ENCODE assay signal across 10 cellular contexts in the genomic region with DNA sequence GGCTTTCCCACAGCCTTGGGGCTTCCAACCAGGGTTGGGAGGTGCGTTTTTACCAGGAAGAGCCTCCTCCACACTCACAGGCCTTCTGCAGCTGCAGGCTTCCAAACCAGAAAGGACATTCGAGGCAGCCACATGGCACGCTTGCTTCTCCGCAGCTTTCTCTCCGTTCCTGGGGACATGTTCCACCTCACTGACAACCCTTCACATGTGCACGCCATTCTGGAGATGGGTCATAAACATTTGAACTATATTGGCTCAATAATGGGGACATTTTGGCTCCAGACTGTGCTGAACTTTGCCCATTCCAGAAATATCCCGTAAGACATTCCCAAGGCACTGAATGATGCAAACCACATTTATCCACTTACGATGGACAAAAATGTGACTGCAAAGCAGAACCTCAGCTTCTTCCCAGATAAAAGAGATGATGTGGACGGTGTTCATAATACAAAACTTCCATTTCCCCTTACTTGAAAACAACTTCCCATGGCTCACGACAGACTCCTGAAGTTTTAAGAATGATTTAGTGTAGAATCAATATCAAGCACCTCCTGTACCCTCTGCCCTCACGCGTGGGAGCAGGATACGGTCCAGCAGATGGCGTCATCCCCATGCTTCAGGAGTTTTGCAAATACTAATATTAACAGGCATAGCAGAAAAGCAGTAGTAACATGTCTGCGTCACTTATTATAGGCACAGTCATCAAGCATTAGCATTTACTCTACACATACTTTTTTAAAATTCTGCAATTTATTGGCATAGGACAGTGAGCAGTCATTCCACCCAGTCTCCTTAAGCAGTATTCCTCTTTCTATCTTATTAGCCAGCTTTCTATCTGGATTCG. TPM values are rescaled to one million over a fixed set of nuclear protein-coding genes. Genes with fewer than 3 reads are reported as not detected.
A peak's percentile ranks its signal among the peaks of the same experiment; 100 is the strongest.
DNase-seq lines count a peak whose midpoint lies in the region; ATAC-seq and TF ChIP-seq lines count a peak whose summit lies in the region.
"Had no signal": no experiment of that assay in that cellular context is flagged by ENCODE, and none has a peak within 500 bp of the region (broad histone marks: within the 10 kb centered on the region; RNA-seq: fewer than 3 reads in every experiment).

No MANE protein-coding gene starts in this region.

- H3K18ac ChIP-seq in mesenchymal stem cell (ENCODE audit: low read depth in 1 of 2, low read length in 2 of 2) = no peak overlapping the region

- no peak overlapping the region for H3K4me2 ChIP-seq in Karpas-422 (ENCODE audit: low read depth, low read length, poor library complexity, severe bottlenecking)
- H3K4me2 ChIP-seq in mesenchymal stem cell (ENCODE audit: low read length, poor library complexity, severe bottlenecking) = no peak overlapping the region

- WGBS in mesenchymal stem cell = 73% methylated on average over 16 of the region's 16 CpGs

- H3K9ac ChIP-seq in Karpas-422 (ENCODE audit: low read length) = no peak overlapping the region
- peak overlapping the region; percentile 79 for H3K9ac ChIP-seq in mesenchymal stem cell (ENCODE audit: low read length)

- H3K4ac ChIP-seq in mesenchymal stem cell (ENCODE audit: low read depth in 1 of 2, low read length in 2 of 2) = no peak overlapping the region

- H3K14ac ChIP-seq in mesenchymal stem cell (ENCODE audit: low read length in 2 of 2) = no peak overlapping the region

- H3K4me3 ChIP-seq in Karpas-422 (ENCODE audit: low read length) (no peak overlapping the region), choroid plexus epithelial cell (ENCODE audit: low read depth, low read length) (no peak overlapping the region), mesenchymal stem cell (ENCODE audit: insufficient read depth in 1 of 2, low read depth in 1 of 2, low read length in 2 of 2) (peak overlapping the region in 1 of 2 experiments; percentile 52)

- H3K79me2 ChIP-seq in Karpas-422 (ENCODE audit: low read length) = no peaks in the 10 kb centered on the region

- no peak overlapping the region for H2AK5ac ChIP-seq in mesenchymal stem cell (ENCODE audit: low read length, severe bottlenecking)

- H4K91ac ChIP-seq in mesenchymal stem cell (ENCODE audit: low read length) = no peak overlapping the region

- no peaks in the 10 kb centered on the region for H3K9me2 ChIP-seq in Karpas-422 (replicated peaks; ENCODE audit: insufficient read depth, low read length)

- no peaks in the 10 kb centered on the region for H3K9me3 ChIP-seq in Karpas-422 (ENCODE audit: low read length)
- H3K9me3 ChIP-seq in mesenchymal stem cell (ENCODE audit: control insufficient read depth, low read length) = no peaks in the 10 kb centered on the region

- H3K36me3 ChIP-seq in Karpas-422 (ENCODE audit: insufficient read depth, low read length) (no peaks in the 10 kb centered on the region), mesenchymal stem cell (ENCODE audit: control insufficient read depth in 1 of 2, insufficient read depth in 2 of 2, low read depth in 1 of 2, low read length in 2 of 2) (no peaks in the 10 kb centered on the region)

- no peak overlapping the region for H2BK15ac ChIP-seq in mesenchymal stem cell (ENCODE audit: low read depth, poor library complexity, severe bottlenecking)

- H3K4me1 ChIP-seq in Karpas-422 (ENCODE audit: low read length) = no peaks in the 10 kb centered on the region
- H3K4me1 ChIP-seq in mesenchymal stem cell (ENCODE audit: control insufficient read depth, insufficient read depth, low read depth, low read length) = no peaks in the 10 kb centered on the region

- TF ChIP-seq CTCF in C4-2B (conservative IDR thresholded peaks at IDR 0.05) = peak; percentile 49
- peak; percentile 57 for TF ChIP-seq CTCF in choroid plexus epithelial cell (conservative IDR thresholded peaks at IDR 0.05; ENCODE audit: low read depth, low read length)

- no peak overlapping the region for H2AFZ ChIP-seq in Karpas-422 (ENCODE audit: low read length)
- no peak overlapping the region for H2AFZ ChIP-seq in mesenchymal stem cell (ENCODE audit: low read depth, low read length)

- H3K27ac ChIP-seq in C4-2B = no peak overlapping the region; the same call in 1 of the 2 replicates
- H3K27ac ChIP-seq in Karpas-422 (ENCODE audit: low read length) = no peak overlapping the region
- H3K27ac ChIP-seq in mesenchymal stem cell (ENCODE audit: low read length, poor library complexity, severe bottlenecking) = no peak overlapping the region

- H4K20me1 ChIP-seq in Karpas-422 (ENCODE audit: insufficient read depth, low read depth, low read length) = no peaks in the 10 kb centered on the region

- no peak overlapping the region for H2BK12ac ChIP-seq in mesenchymal stem cell (ENCODE audit: low read length in 2 of 2)

- H2BK5ac ChIP-seq in mesenchymal stem cell (ENCODE audit: low read depth, low read length, poor library complexity, severe bottlenecking) = no peak overlapping the region

- no peak overlapping the region for H2BK120ac ChIP-seq in mesenchymal stem cell (ENCODE audit: low read depth, low read length)

- no peak overlapping the region for H3K23ac ChIP-seq in mesenchymal stem cell (ENCODE audit: low read length in 2 of 2)

- ATAC-seq in GM21381 (IDR thresholded peaks at IDR 0.05; ENCODE audit: unreplicated experiment) = no peak

- H3K27me3 ChIP-seq in Karpas-422 (ENCODE audit: low read length) = no peaks in the 10 kb centered on the region
- peaks cover 0 to 10% of the 10 kb centered on the region in 2 experiments for H3K27me3 ChIP-seq in mesenchymal stem cell (ENCODE audit: control insufficient read depth in 1 of 2, insufficient read depth in 1 of 2, low read length in 2 of 2)

- H4K8ac ChIP-seq in mesenchymal stem cell (ENCODE audit: low read length) = no peak overlapping the region

- no peaks in the 10 kb centered on the region for H3K79me1 ChIP-seq in mesenchymal stem cell (replicated peaks; ENCODE audit: low read length, poor library complexity, severe bottlenecking)

- DNase-seq in Karpas-422 (peak; percentile 45), choroid plexus epithelial cell (ENCODE audit: low read depth) (peak; percentile 50), mesenchymal stem cell (no peak), NCI-H187 (lab: John Stamatoyannopoulos, UW) (no peak), hippocampal formation (lab: John Stamatoyannopoulos, UW) (no peak)
- no peak for DNase-seq in stimulated activated CD4-positive, alpha-beta T cell treated with anti-CD3 and anti-CD28 coated beads, Interleukin-1b, Interleukin-23, amount 100 ng/mL, for 48 hours
- DNase-seq: islet precursor cell, NCI-H187 treated with DMSO at 0.1 percent for 48 hours had no signal

RNA-seq across cellular contexts. Expression of gene FOXF2, which starts 25.4 kb away (rescaled TPM):
- total RNA-seq in Karpas-422 (2014; rRNA removed; shearing (Covaris generic); ENCODE audit: low replicate concordance) = not detected in 2 replicates
- 0.50 TPM for polyA plus RNA-seq in mesenchymal stem cell (2013, experiment 1 of 2)
- 0.33 TPM for polyA plus RNA-seq in mesenchymal stem cell (2013, experiment 2 of 2)

RNA-seq across cellular contexts. Expression of gene FOXQ1, which starts 52.1 kb away (rescaled TPM):
- total RNA-seq in Karpas-422 (2014; rRNA removed; shearing (Covaris generic); ENCODE audit: low replicate concordance) = not detected in 2 replicates
- polyA plus RNA-seq in mesenchymal stem cell (2013, experiment 1 of 2) = 0.21 TPM
- 0.19 TPM for polyA plus RNA-seq in mesenchymal stem cell (2013, experiment 2 of 2)

Comparison
In these comparisons a context has a peak if more than half of its experiments do, and no peak if none do; other contexts are left out.
1. DNase-seq: peak in Karpas-422 (single experiment) and choroid plexus epithelial cell (single experiment); none in mesenchymal stem cell (single experiment), stimulated activated CD4-positive, alpha-beta T cell treated with anti-CD3 and anti-CD28 coated beads, Interleukin-1b, Interleukin-23, amount 100 ng/mL, for 48 hours (single experiment), NCI-H187 (0 of 2) and hippocampal formation (0 of 2).